7 cellular contexts compared by ENCODE assay signal in genomic region chr15:38690737-38691332, GRCh38.
DNase-seq lines count a peak whose midpoint lies in the region; ATAC-seq and TF ChIP-seq lines count a peak whose summit lies in the region.

No MANE protein-coding gene starts in this region.

- DNase-seq in GM12865 (ENCODE audit: low read depth) = peak; percentile 89
- peak; percentile 77 for DNase-seq in NCI-H82 (lab: John Stamatoyannopoulos, UW)
- peak; percentile 86 for DNase-seq in activated CD4-positive, alpha-beta memory T cell treated with anti-CD3 and anti-CD28 coated beads, Interleukin-2, amount 10 ng/mL, durations not matched to agents 7 days and 5 days
- DNase-seq in effector CD8-positive, alpha-beta T cell (lab: John Stamatoyannopoulos, UW) = peak; percentile 68
- DNase-seq in mesenchymal stem cell = peak; percentile 76
- DNase-seq in stimulated activated CD8-positive, alpha-beta memory T cell treated with anti-CD3 and anti-CD28 coated beads, Interleukin-4, amount 100 ng/mL, for 4 hours (ENCODE audit: low read depth in 2 of 2, low spot score in 1 of 2) = peak; percentile 59 to 73

- no peaks in the 10 kb centered on the region for H3K4me1 ChIP-seq in mesenchymal stem cell (ENCODE audit: control insufficient read depth, insufficient read depth, low read depth, low read length)

- H3K9ac ChIP-seq in mesenchymal stem cell (ENCODE audit: low read length) = no peak overlapping the region

- peak overlapping the region; percentile 99 for H3K27ac Mint-ChIP-seq in activated CD4-positive, alpha-beta memory T cell treated with anti-CD3 and anti-CD28 coated beads, Interleukin-2, amount 10 ng/mL, durations not matched to agents 7 days and 5 days

- peaks cover 92% of the 10 kb centered on the region for H3K4me1 Mint-ChIP-seq in activated CD4-positive, alpha-beta memory T cell treated with anti-CD3 and anti-CD28 coated beads, Interleukin-2, amount 10 ng/mL, durations not matched to agents 7 days and 5 days

- H2BK5ac ChIP-seq in mesenchymal stem cell (ENCODE audit: low read depth, low read length, poor library complexity, severe bottlenecking) = no peak overlapping the region

- H3K27me3 ChIP-seq in mesenchymal stem cell (ENCODE audit: control insufficient read depth in 1 of 2, insufficient read depth in 1 of 2, low read length in 2 of 2) = no peaks in the 10 kb centered on the region

- no peak overlapping the region for H2BK15ac ChIP-seq in mesenchymal stem cell (ENCODE audit: low read depth, poor library complexity, severe bottlenecking)

- peak overlapping the region; percentile 15; the same call in 1 of the 2 replicates for H3K4me3 ChIP-seq in GM12865 (ENCODE audit: low read depth, low read length)
- no peak overlapping the region for H3K4me3 ChIP-seq in mesenchymal stem cell (ENCODE audit: insufficient read depth in 1 of 2, low read depth in 1 of 2, low read length in 2 of 2)

- H3K36me3 Mint-ChIP-seq in activated CD4-positive, alpha-beta memory T cell treated with anti-CD3 and anti-CD28 coated beads, Interleukin-2, amount 10 ng/mL, durations not matched to agents 7 days and 5 days (ENCODE audit: low read depth) = peaks cover 13% of the 10 kb centered on the region

- no peak overlapping the region for H3K23ac ChIP-seq in mesenchymal stem cell (ENCODE audit: low read length in 2 of 2)

- no peak overlapping the region for H3K27ac ChIP-seq in mesenchymal stem cell (ENCODE audit: low read length, poor library complexity, severe bottlenecking)

- WGBS in mesenchymal stem cell = 0% methylated on average over 2 of the region's 4 CpGs

- ATAC-seq in HG02870 (IDR thresholded peaks at IDR 0.05; ENCODE audit: unreplicated experiment) = peak; percentile 34

- CTCF ChIA-PET in activated CD4-positive, alpha-beta memory T cell treated with anti-CD3 and anti-CD28 coated beads, Interleukin-2, amount 10 ng/mL, durations not matched to agents 7 days and 5 days (lab: Charles Lee) = interaction anchor here (0.6 to 20.0 kb wide), 45 partner anchors 8 to 250 kb away, joined by 3 to 731 read pairs (median 7); partner anchors contain the start of genes FAM98B and RASGRP1

- H3K79me1 ChIP-seq in mesenchymal stem cell (replicated peaks; ENCODE audit: low read length, poor library complexity, severe bottlenecking) = no peaks in the 10 kb centered on the region

- H4K91ac ChIP-seq in mesenchymal stem cell (ENCODE audit: low read length) = no peak overlapping the region

- no peak overlapping the region for H2AK5ac ChIP-seq in mesenchymal stem cell (ENCODE audit: low read length, severe bottlenecking)

- no peaks in the 10 kb centered on the region for H3K36me3 ChIP-seq in mesenchymal stem cell (ENCODE audit: control insufficient read depth in 1 of 2, insufficient read depth in 2 of 2, low read depth in 1 of 2, low read length in 2 of 2)

- H3K9me3 ChIP-seq in mesenchymal stem cell (ENCODE audit: control insufficient read depth, low read length) = no peaks in the 10 kb centered on the region

- peaks cover 4% of the 10 kb centered on the region for H3K9me3 Mint-ChIP-seq in activated CD4-positive, alpha-beta memory T cell treated with anti-CD3 and anti-CD28 coated beads, Interleukin-2, amount 10 ng/mL, durations not matched to agents 7 days and 5 days

- no peak overlapping the region for H2AFZ ChIP-seq in mesenchymal stem cell (ENCODE audit: low read depth, low read length)

- H3K18ac ChIP-seq in mesenchymal stem cell (ENCODE audit: low read depth in 1 of 2, low read length in 2 of 2) = no peak overlapping the region

- H3K4ac ChIP-seq in mesenchymal stem cell (ENCODE audit: low read depth in 1 of 2, low read length in 2 of 2) = no peak overlapping the region

- TF ChIP-seq CTCF in GM12865 (IDR thresholded peaks at IDR 0.05; ENCODE audit: insufficient read depth, low read depth, low read length, missing control alignments) = peak; percentile 85

- no peak overlapping the region for H3K4me2 ChIP-seq in mesenchymal stem cell (ENCODE audit: low read length, poor library complexity, severe bottlenecking)

- POLR2A ChIA-PET in activated CD4-positive, alpha-beta memory T cell treated with anti-CD3 and anti-CD28 coated beads, Interleukin-2, amount 10 ng/mL, durations not matched to agents 7 days and 5 days (lab: Charles Lee) = interaction anchor here (0.8 to 18.4 kb wide), 24 partner anchors 7 to 250 kb away, joined by 3 to 1063 read pairs (median 6); partner anchors contain the start of genes FAM98B and RASGRP1

- no peak overlapping the region for H4K8ac ChIP-seq in mesenchymal stem cell (ENCODE audit: low read length)

- H3K14ac ChIP-seq in mesenchymal stem cell (ENCODE audit: low read length in 2 of 2) = no peak overlapping the region

- no peak overlapping the region for H2BK120ac ChIP-seq in mesenchymal stem cell (ENCODE audit: low read depth, low read length)

- no peaks in the 10 kb centered on the region for H3K27me3 Mint-ChIP-seq in activated CD4-positive, alpha-beta memory T cell treated with anti-CD3 and anti-CD28 coated beads, Interleukin-2, amount 10 ng/mL, durations not matched to agents 7 days and 5 days

- no peak overlapping the region for H3K4me3 Mint-ChIP-seq in activated CD4-positive, alpha-beta memory T cell treated with anti-CD3 and anti-CD28 coated beads, Interleukin-2, amount 10 ng/mL, durations not matched to agents 7 days and 5 days

- H2BK12ac ChIP-seq in mesenchymal stem cell (ENCODE audit: low read length in 2 of 2) = no peak overlapping the region
